ENCODE assay signal across 1 cellular context in genomic region chr19:18522124-18522861, GRCh38.
TF ChIP-seq lines count a peak whose summit lies in the region.

No MANE protein-coding gene starts in this region.

TF ChIP-seq in K562, 482 proteins besides CTCF, POLR2A, EP300 and RAD21 (continued from another document and continues in another):
- TF ChIP-seq JUN (IDR thresholded peaks at IDR 0.05; ENCODE audit: borderline replicate concordance, low read depth, low read length) (0 out of 2 replicates have a peak, but pooled peaks have one; percentile 41), JUN (CRISPR knock-in tag; IDR thresholded peaks at IDR 0.05; ENCODE audit: borderline replicate concordance) (no peak), ZBED1 (IDR thresholded peaks at IDR 0.05) (no peak), LCOR (CRISPR knock-in tag; IDR thresholded peaks at IDR 0.05) (0 out of 2 replicates have a peak, but pooled peaks have one; percentile 42), ZBTB49 (CRISPR knock-in tag; IDR thresholded peaks at IDR 0.05; ENCODE audit: borderline replicate concordance) (no peak), FOXO4 (CRISPR knock-in tag; IDR thresholded peaks at IDR 0.05) (no peak), AFF4 (CRISPR knock-in tag; IDR thresholded peaks at IDR 0.05) (no peak), PPARD (CRISPR knock-in tag; IDR thresholded peaks at IDR 0.05) (no peak), ELF2 (CRISPR knock-in tag; IDR thresholded peaks at IDR 0.05) (0 out of 2 replicates have a peak, but pooled peaks have one; percentile 7), CBX1 (IDR thresholded peaks at IDR 0.05; ENCODE audit: low read depth) (no peak), NCOR1 (IDR thresholded peaks at IDR 0.05) (no peak), POLR2B (IDR thresholded peaks at IDR 0.05; ENCODE audit: low read depth, partially characterized antibody) (peak; percentile 33), KDM1A (IDR thresholded peaks at IDR 0.05) (no peak; a peak in 1 of 4 replicates), NR2C1 (IDR thresholded peaks at IDR 0.05) (no peak), NR2C1 (tag; IDR thresholded peaks at IDR 0.05) (no peak), WHSC1 (IDR thresholded peaks at IDR 0.05; ENCODE audit: low read length) (no peak), CBFA2T2 (conservative IDR thresholded peaks at IDR 0.05) (no peak), TAF7 (tag; IDR thresholded peaks at IDR 0.05) (no peak; the same call in 1 of the 2 replicates), ZNF24 (IDR thresholded peaks at IDR 0.05) (0 out of 2 replicates have a peak, but pooled peaks have one; percentile 16), NFIC (IDR thresholded peaks at IDR 0.05) (no peak), PML (IDR thresholded peaks at IDR 0.05; ENCODE audit: low read length) (0 out of 2 replicates have a peak, but pooled peaks have one; percentile 1), ELF1 (tag; IDR thresholded peaks at IDR 0.05) (peak; percentile 93), FOXA1 (IDR thresholded peaks at IDR 0.05; ENCODE audit: borderline replicate concordance) (no peak), TFAP4 (CRISPR knock-in tag; IDR thresholded peaks at IDR 0.05; ENCODE audit: borderline replicate concordance) (peak; percentile 70; the same call in 1 of the 2 replicates), CAMTA2 (CRISPR knock-in tag; conservative IDR thresholded peaks at IDR 0.05) (no peak), E4F1 (CRISPR knock-in tag; IDR thresholded peaks at IDR 0.05; ENCODE audit: borderline replicate concordance) (no peak), ZNF551 (CRISPR knock-in tag; IDR thresholded peaks at IDR 0.05) (no peak), ZNF449 (CRISPR knock-in tag; IDR thresholded peaks at IDR 0.05) (no peak), FOXM1 (IDR thresholded peaks at IDR 0.05; ENCODE audit: low read depth) (peak; percentile 51), FOXM1 (CRISPR knock-in tag; IDR thresholded peaks at IDR 0.05; ENCODE audit: low read depth) (no peak), MCM5 (IDR thresholded peaks at IDR 0.05; ENCODE audit: low read depth) (no peak), THAP7 (CRISPR knock-in tag; IDR thresholded peaks at IDR 0.05) (no peak), FOXA3 (CRISPR knock-in tag; conservative IDR thresholded peaks at IDR 0.05 in 1 of 2, IDR thresholded peaks at IDR 0.05 in 1 of 2) (no peak), CREM (IDR thresholded peaks at IDR 0.05; ENCODE audit: low read depth) (peak; percentile 67; the same call in 1 of the 2 replicates), ZNF175 (CRISPR knock-in tag; IDR thresholded peaks at IDR 0.05; ENCODE audit: low read depth) (no peak), KLF1 (tag; IDR thresholded peaks at IDR 0.05) (peak; percentile 49; the same call in 1 of the 2 replicates), NONO (IDR thresholded peaks at IDR 0.05; ENCODE audit: low read depth in 2 of 2, low read length in 1 of 2) (no peak), ZBTB5 (IDR thresholded peaks at IDR 0.05) (no peak), MBD2 (IDR thresholded peaks at IDR 0.05; ENCODE audit: borderline replicate concordance, low read depth) (0 out of 2 replicates have a peak, but pooled peaks have one; percentile 54), ZNF79 (CRISPR knock-in tag; IDR thresholded peaks at IDR 0.05; ENCODE audit: low read depth) (no peak), HNRNPL (IDR thresholded peaks at IDR 0.05; ENCODE audit: low read depth, low read length) (no peak), ATF7 (IDR thresholded peaks at IDR 0.05) (peak; percentile 94), BRF1 (IDR thresholded peaks at IDR 0.05; ENCODE audit: borderline replicate concordance, extremely low read depth, insufficient read length) (no peak), MYC (IDR thresholded peaks at IDR 0.05; ENCODE audit: low read depth, low read length) (peak; percentile 79), MYC (CRISPR knock-in tag; IDR thresholded peaks at IDR 0.05; ENCODE audit: borderline replicate concordance, low read depth) (no peak), CCNT2 (IDR thresholded peaks at IDR 0.05; ENCODE audit: borderline replicate concordance, extremely low read depth, insufficient read length, low read depth, low read length) (peak; percentile 79), TAF1 (IDR thresholded peaks at IDR 0.05; ENCODE audit: control insufficient read depth, extremely low read depth, insufficient read depth, low read length, severe bottlenecking) (peak; percentile 5), NFE2 (IDR thresholded peaks at IDR 0.05; ENCODE audit: low read depth) (peak; percentile 58), ATF2 (CRISPR knock-in tag; IDR thresholded peaks at IDR 0.05) (no peak), MAX (CRISPR knock-in tag; IDR thresholded peaks at IDR 0.05) (peak; percentile 68), EP400 (IDR thresholded peaks at IDR 0.05) (peak; percentile 43; the same call in 1 of the 2 replicates), RBM39 (optimal IDR thresholded peaks at IDR 0.05; ENCODE audit: low read depth, low read length) (no peak), ZSCAN32 (CRISPR knock-in tag; IDR thresholded peaks at IDR 0.05) (no peak)
